Comparison of ENCODE assay signal across 9 cellular contexts in genomic region chr16:180101-180920, GRCh38. TPM values are rescaled to one million over a fixed set of nuclear protein-coding genes. Genes with fewer than 3 reads are reported as not detected.
DNase-seq lines count a peak whose midpoint lies in the region; ATAC-seq and TF ChIP-seq lines count a peak whose summit lies in the region.
"Had no signal": no experiment of that assay in that cellular context is flagged by ENCODE, and none has a peak within 500 bp of the region (broad histone marks: within the 10 kb centered on the region; RNA-seq: fewer than 3 reads in every experiment).

HBQ1 (plus strand) TSS chr16:180459; CDS start chr16:180487, 28 bp downstream.

- POLR2A ChIA-PET in CD8-positive, alpha-beta T cell (lab: Charles Lee), result interaction anchor here (0.6 to 1.5 kb wide), 2 partner anchors 73 to 116 kb away, joined by 3 to 6 read pairs; no protein-coding TSS in a partner anchor

- peak in 6 of 7 experiments; percentile 15 to 65 (median 25) for DNase-seq in CD8-positive, alpha-beta T cell
- DNase-seq in HuH-7 (ENCODE audit: low spot score), result peak; percentile 80
- DNase-seq in activated T-cell treated with anti-CD3 and anti-CD28 coated beads for 48 hours (ENCODE audit: low read depth), result peak; percentile 49
- peak; percentile 72 for DNase-seq in germinal center (ENCODE audit: low spot score)
- DNase-seq in GOT3 (lab: John Stamatoyannopoulos, UW), result no peak

- H3K4me3 ChIP-seq in CD8-positive, alpha-beta T cell (ENCODE audit: low read depth, low read length), result peak within 1 kb of the TSS; percentile 59
- H3K4me3 ChIP-seq in rectal smooth muscle tissue (ENCODE audit: low read length), result peak within 1 kb of the TSS; percentile 45

- no peaks in the 10 kb centered on the region for H3K9me3 Mint-ChIP-seq in CD8-positive, alpha-beta T cell

- CTCF ChIA-PET in CD8-positive, alpha-beta T cell (lab: Charles Lee), result interaction anchor here (0.7 to 4.9 kb wide), 7 partner anchors 16 to 182 kb away, joined by 3 to 39 read pairs (median 4); no protein-coding TSS in a partner anchor

- peak within 1 kb of the TSS; percentile 63 for H3K4me3 Mint-ChIP-seq in CD8-positive, alpha-beta T cell

- H3K27me3 Mint-ChIP-seq in CD8-positive, alpha-beta T cell (ENCODE audit: low read depth), result peaks cover 20% of the 10 kb centered on the region

- intact Hi-C loops in CD8-positive, alpha-beta T cell (cut with DNase I, micrococcal nuclease), result loop anchor here in 1 of 2 experiments (2.0 kb wide), 1 partner anchor 42 kb away; the partner anchor contains the start of gene NPRL3

- peaks cover 12% of the 10 kb centered on the region for H3K4me1 Mint-ChIP-seq in CD8-positive, alpha-beta T cell (ENCODE audit: low read depth)

- H3K27ac Mint-ChIP-seq in CD8-positive, alpha-beta T cell, result no peak within 1 kb of the TSS

- H3K27me3 ChIP-seq in CD8-positive, alpha-beta T cell (ENCODE audit: insufficient read depth, low read length), result peaks cover 18% of the 10 kb centered on the region
- peaks cover 17% of the 10 kb centered on the region for H3K27me3 ChIP-seq in rectal smooth muscle tissue (ENCODE audit: control insufficient read depth, insufficient read depth, low read length)

- peak; percentile 49 for TF ChIP-seq CTCF in CD8-positive, alpha-beta T cell (IDR thresholded peaks at IDR 0.05)

- peaks cover 3% of the 10 kb centered on the region for H3K36me3 Mint-ChIP-seq in CD8-positive, alpha-beta T cell

- H3K9ac ChIP-seq in rectal smooth muscle tissue (ENCODE audit: low read length), result no peak within 1 kb of the TSS

- H3K4me1 ChIP-seq in CD8-positive, alpha-beta T cell (ENCODE audit: insufficient read depth, low read length), result peaks cover 20% of the 10 kb centered on the region
- no peaks in the 10 kb centered on the region for H3K4me1 ChIP-seq in rectal smooth muscle tissue (ENCODE audit: control insufficient read depth, insufficient read depth, low read length)

- ATAC-seq in CD8-positive, alpha-beta T cell, result peak; percentile 14
- ATAC-seq in GM21529 (IDR thresholded peaks at IDR 0.05; ENCODE audit: unreplicated experiment) (no peak), GM19467 (IDR thresholded peaks at IDR 0.05; ENCODE audit: unreplicated experiment) (no peak)

- H3K27ac ChIP-seq in CD8-positive, alpha-beta T cell (ENCODE audit: low read depth, low read length), result no peak within 1 kb of the TSS
- H3K27ac ChIP-seq in rectal smooth muscle tissue (ENCODE audit: low read depth, low read length), result no peak within 1 kb of the TSS

- H3K36me3 ChIP-seq in CD8-positive, alpha-beta T cell (ENCODE audit: insufficient read depth, low read length), result no peaks in the 10 kb centered on the region
- no peaks in the 10 kb centered on the region for H3K36me3 ChIP-seq in rectal smooth muscle tissue (ENCODE audit: control insufficient read depth, insufficient read depth, low read length)

- no peaks in the 10 kb centered on the region for H3K9me3 ChIP-seq in CD8-positive, alpha-beta T cell (ENCODE audit: low read length)

RNA-seq across cellular contexts. Expression of gene HBQ1, which starts in this region (rescaled TPM):
- not detected for total RNA-seq in CD8-positive, alpha-beta T cell
- total RNA-seq: myocyte had no signal

Comparison
In these comparisons a context has a peak if more than half of its experiments do, and no peak if none do; other contexts are left out.
1. Peak in DNase-seq, ATAC-seq and H3K4me3 ChIP-seq in CD8-positive, alpha-beta T cell; RNA of the gene not detected or under 1 TPM.